ENCODE assay signal across 18 cellular contexts in genomic region chr1:246254854-246255253, GRCh38.
"Had no signal": no experiment of that assay in that cellular context is flagged by ENCODE, and none has a peak within 500 bp of the region (broad histone marks: within the 10 kb centered on the region; RNA-seq: fewer than 3 reads in every experiment).

No MANE protein-coding gene starts in this region.

- H3K9me3 ChIP-seq: esophagus muscularis mucosa, testis had no signal

- H3K4me1 Mint-ChIP-seq: activated naive CD8-positive, alpha-beta T cell treated with anti-CD3 and anti-CD28 coated beads for 36 hours; nephron had no signal

- H3K27me3 Mint-ChIP-seq: activated naive CD8-positive, alpha-beta T cell treated with anti-CD3 and anti-CD28 coated beads for 36 hours; dendritic cell treated with granulocyte-macrophage colony-stimulating factor and Interleukin-4, amounts not matched to agents 40 ng/mL and 50 ng/mL, for 4 days; stimulated activated memory B cell treated with anti-CD40 and anti-IgM and Interleukin-4, amounts not matched to agents 10 μg/mL and 1 μg/mL and 100 μg/mL, for 72 hours had no signal

- H3K36me3 ChIP-seq: esophagus muscularis mucosa, gastroesophageal sphincter, heart left ventricle, left lung, upper lobe of left lung had no signal

- H3K27me3 ChIP-seq: esophagus muscularis mucosa, gastroesophageal sphincter, heart left ventricle, left lung, testis, upper lobe of left lung had no signal

- H3K27ac Mint-ChIP-seq: activated naive CD8-positive, alpha-beta T cell treated with anti-CD3 and anti-CD28 coated beads for 36 hours; dendritic cell treated with granulocyte-macrophage colony-stimulating factor and Interleukin-4, amounts not matched to agents 40 ng/mL and 50 ng/mL, for 4 days; mesothelial cell of epicardium; nephron; stimulated activated memory B cell treated with anti-CD40 and anti-IgM and Interleukin-4, amounts not matched to agents 10 μg/mL and 1 μg/mL and 100 μg/mL, for 72 hours had no signal

- H3K4me1 ChIP-seq: esophagus muscularis mucosa, gastroesophageal sphincter, heart left ventricle, left lung, testis, upper lobe of left lung had no signal

- FAIRE-seq: kidney had no signal

- DNase-seq: activated CD4-positive, alpha-beta T cell treated with anti-CD3 and anti-CD28 coated beads, Interleukin-2, amount 50 U/mL, for 4 hours; activated gamma-delta T cell treated with Interleukin-2 at 50 U/mL for 16 hours; activated naive CD8-positive, alpha-beta T cell treated with anti-CD3 and anti-CD28 coated beads for 36 hours; amniotic stem cell; effector CD8-positive, alpha-beta T cell; heart left ventricle; kidney; left lung; stimulated activated CD4-positive, alpha-beta T cell treated with anti-CD3 and anti-CD28 coated beads, Interleukin-4, amount 100 ng/mL, for 4 hours; testis; upper lobe of left lung had no signal

- H3K4me3 Mint-ChIP-seq: activated naive CD8-positive, alpha-beta T cell treated with anti-CD3 and anti-CD28 coated beads for 36 hours; dendritic cell treated with granulocyte-macrophage colony-stimulating factor and Interleukin-4, amounts not matched to agents 40 ng/mL and 50 ng/mL, for 4 days; mesothelial cell of epicardium; nephron; stimulated activated memory B cell treated with anti-CD40 and anti-IgM and Interleukin-4, amounts not matched to agents 10 μg/mL and 1 μg/mL and 100 μg/mL, for 72 hours had no signal

- H3K27ac ChIP-seq: esophagus muscularis mucosa, gastroesophageal sphincter, heart left ventricle, left lung, testis, upper lobe of left lung had no signal

- H3K4me3 ChIP-seq: esophagus muscularis mucosa, gastroesophageal sphincter, heart left ventricle, left lung, testis, upper lobe of left lung had no signal

- ATAC-seq: gastroesophageal sphincter; heart left ventricle; left lung; sciatic nerve; stimulated activated memory B cell treated with anti-CD40 and anti-IgM and Interleukin-4, amounts not matched to agents 10 μg/mL and 1 μg/mL and 100 μg/mL, for 72 hours had no signal
